Comparison of ENCODE assay signal across 29 cellular contexts in genomic region chr7:159280008-159280407, GRCh38.
"Had no signal": no experiment of that assay in that cellular context is flagged by ENCODE, and none has a peak within 500 bp of the region (broad histone marks: within the 10 kb centered on the region; RNA-seq: fewer than 3 reads in every experiment).

No MANE protein-coding gene starts in this region.

- DNase-seq: activated CD4-positive, alpha-beta memory T cell treated with anti-CD3 and anti-CD28 coated beads for 36 hours; activated CD4-positive, alpha-beta T cell treated with anti-CD3 and anti-CD28 coated beads for 36 hours; activated CD4-positive, alpha-beta T cell treated with anti-CD3 and anti-CD28 coated beads, Interleukin-2, amount 10 ng/mL, durations not matched to agents 24 days and 14 days; activated CD4-positive, CD25-positive, alpha-beta regulatory T cell; activated CD4-positive, CD25-positive, alpha-beta regulatory T cell treated with anti-CD3 and anti-CD28 coated beads, Interleukin-2, amount 50 U/mL, for 72 hours; activated CD8-positive, alpha-beta memory T cell treated with anti-CD3 and anti-CD28 coated beads, Interleukin-2, amount 10 ng/mL, durations not matched to agents 7 days and 5 days; activated CD8-positive, alpha-beta memory T cell treated with anti-CD3 and anti-CD28 coated beads, Interleukin-2, amount 50 U/mL, for 4 hours; activated CD8-positive, alpha-beta T cell treated with anti-CD3 and anti-CD28 coated beads, Interleukin-2, amount 10 ng/mL, durations not matched to agents 7 days and 5 days; activated effector memory CD4-positive, alpha-beta T cell treated with anti-CD3 and anti-CD28 coated beads, Interleukin-2, amount 50 U/mL, for 16 hours; activated naive CD4-positive, alpha-beta T cell treated with anti-CD3 and anti-CD28 coated beads for 36 hours; activated naive CD8-positive, alpha-beta T cell treated with anti-CD3 and anti-CD28 coated beads for 36 hours; activated naive CD8-positive, alpha-beta T cell treated with anti-CD3 and anti-CD28 coated beads, Interleukin-2, amount 50 U/mL, for 24 hours; activated T-cell treated with anti-CD3 and anti-CD28 coated beads, Interleukin-2, amount 50 U/mL, for 1 hour; activated T-cell treated with anti-CD3 and anti-CD28 coated beads, Interleukin-2, amount 50 U/mL, for 48 hours; adrenal gland; amygdala; aorta; body of pancreas; caudate nucleus; cortex of kidney; dermis blood vessel endothelial cell; effector CD4-positive, alpha-beta T cell; effector memory CD8-positive, alpha-beta T cell; erythroblast; foreskin keratinocyte; gastrocnemius medialis; glutamatergic neuron; heart left ventricle had no signal

- H3K4me3 ChIP-seq: adrenal gland, body of pancreas, esophagus muscularis mucosa, gastrocnemius medialis, heart left ventricle had no signal

- H3K27me3 ChIP-seq: body of pancreas, foreskin keratinocyte, gastrocnemius medialis had no signal

- H3K4me1 ChIP-seq: adrenal gland, body of pancreas, esophagus muscularis mucosa, foreskin keratinocyte, gastrocnemius medialis, heart left ventricle had no signal

- H3K9me3 ChIP-seq: adrenal gland, body of pancreas, gastrocnemius medialis had no signal

- ATAC-seq: activated CD4-positive, alpha-beta T cell treated with anti-CD3 and anti-CD28 coated beads for 36 hours; activated CD8-positive, alpha-beta memory T cell treated with anti-CD3 and anti-CD28 coated beads, Interleukin-2, amount 10 ng/mL, durations not matched to agents 7 days and 5 days; activated CD8-positive, alpha-beta T cell treated with anti-CD3 and anti-CD28 coated beads, Interleukin-2, amount 10 ng/mL, durations not matched to agents 7 days and 5 days; activated naive CD8-positive, alpha-beta T cell treated with anti-CD3 and anti-CD28 coated beads, Interleukin-2, amount 50 U/mL, for 24 hours; body of pancreas; effector memory CD8-positive, alpha-beta T cell; foreskin keratinocyte; gastrocnemius medialis; heart left ventricle had no signal

- H3K36me3 ChIP-seq: adrenal gland, esophagus muscularis mucosa, gastrocnemius medialis, heart left ventricle had no signal

- H3K27ac ChIP-seq: adrenal gland, body of pancreas, esophagus muscularis mucosa, foreskin keratinocyte, gastrocnemius medialis, heart left ventricle had no signal
